16 cellular contexts compared by ENCODE assay signal in genomic region chr15:58566029-58566428, GRCh38.
"Had no signal": no experiment of that assay in that cellular context is flagged by ENCODE, and none has a peak within 500 bp of the region (broad histone marks: within the 10 kb centered on the region; RNA-seq: fewer than 3 reads in every experiment).

No MANE protein-coding gene starts in this region.

- H3K27me3 ChIP-seq: stomach, uterus had no signal

- FAIRE-seq: endometrium, frontal cortex had no signal

- H3K4me3 ChIP-seq: skin epidermis, stomach, thoracic aorta, uterus had no signal

- H3K36me3 Mint-ChIP-seq: activated naive CD4-positive, alpha-beta T cell treated with anti-CD3 and anti-CD28 coated beads, Interleukin-2, amount 50 U/mL, for 24 hours; brain; mesothelial cell of epicardium; T-cell had no signal

- DNase-seq: activated CD4-positive, alpha-beta T cell treated with anti-CD3 and anti-CD28 coated beads for 4 hours; amniotic stem cell; kidney glomerular epithelial cell; stomach; T-cell; T1000; uterus had no signal

- H3K4me3 Mint-ChIP-seq: activated naive CD4-positive, alpha-beta T cell treated with anti-CD3 and anti-CD28 coated beads, Interleukin-2, amount 50 U/mL, for 24 hours; brain; mesothelial cell of epicardium; T-cell had no signal

- H3K36me3 ChIP-seq: stomach, thoracic aorta, uterus had no signal

- H3K9me3 Mint-ChIP-seq: activated naive CD4-positive, alpha-beta T cell treated with anti-CD3 and anti-CD28 coated beads, Interleukin-2, amount 50 U/mL, for 24 hours had no signal

- H3K27me3 Mint-ChIP-seq: activated naive CD4-positive, alpha-beta T cell treated with anti-CD3 and anti-CD28 coated beads, Interleukin-2, amount 50 U/mL, for 24 hours; brain; T-cell had no signal

- ATAC-seq: T-cell had no signal

- H3K9me3 ChIP-seq: stomach, thoracic aorta, uterus had no signal

- H3K4me1 ChIP-seq: stomach, uterus had no signal

- H3K27ac ChIP-seq: skin epidermis, stomach, thoracic aorta, uterus, VCaP had no signal

- H3K27ac Mint-ChIP-seq: activated naive CD4-positive, alpha-beta T cell treated with anti-CD3 and anti-CD28 coated beads, Interleukin-2, amount 50 U/mL, for 24 hours; activated T-helper 2 cell treated with anti-CD3 and anti-CD28 coated beads, Interferon-gamma antibody, Interleukin-2, Interleukin-4, amounts not matched to agents 10 μg/mL and 5 μg/mL and 100 μg/mL, durations not matched to agents 14 hours and 24 hours and 36 hours; brain; mesothelial cell of epicardium; T-cell had no signal
